In the genomic region with DNA sequence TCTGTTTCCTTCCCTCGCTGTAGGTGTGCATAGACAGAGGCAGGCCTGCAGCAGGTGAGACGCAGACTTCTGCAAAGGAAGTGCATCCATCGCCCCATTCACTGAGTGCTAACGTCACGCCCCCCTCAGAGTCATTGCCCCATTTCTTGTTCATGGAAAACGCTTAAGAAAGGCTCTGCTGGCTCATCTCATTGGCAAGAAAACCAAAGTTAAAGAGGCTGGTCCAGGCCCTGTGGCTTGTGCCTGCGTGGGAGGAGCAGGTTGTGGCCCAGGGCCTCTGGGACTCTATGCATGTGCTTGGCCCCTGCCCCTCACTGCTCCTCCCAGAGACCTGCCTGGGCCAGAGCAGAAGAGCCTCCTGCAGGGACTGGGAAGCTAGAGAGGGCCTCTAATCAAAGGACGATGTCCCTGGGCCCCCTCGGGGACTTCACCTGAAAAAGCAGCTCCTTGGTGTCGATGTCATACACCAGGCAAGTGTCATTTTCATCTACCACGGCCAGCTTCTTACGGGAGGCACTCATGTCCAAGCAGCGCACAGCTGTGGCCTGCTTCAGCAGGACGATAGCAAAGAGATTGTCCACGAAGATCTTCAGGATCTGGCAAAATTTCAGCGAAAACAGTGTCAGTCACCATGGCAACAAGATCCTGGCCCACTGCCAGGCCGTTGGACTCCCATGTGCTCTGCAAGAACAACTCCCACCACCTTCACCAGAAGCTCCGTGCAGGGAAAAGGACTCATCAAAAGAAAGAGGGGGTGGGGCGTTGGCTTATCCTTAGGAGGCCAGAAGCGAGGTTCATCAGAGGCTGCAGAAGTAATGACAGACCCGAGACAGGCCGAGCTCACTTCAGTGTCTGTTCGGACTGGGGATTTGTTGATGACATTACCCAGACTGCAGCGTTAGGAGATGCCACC, we compare ENCODE assay signal across 8 cellular contexts. TPM values are rescaled to one million over a fixed set of nuclear protein-coding genes. Genes with fewer than 3 reads are reported as not detected.
A peak's percentile ranks its signal among the peaks of the same experiment; 100 is the strongest.
DNase-seq lines count a peak whose midpoint lies in the region; ATAC-seq and TF ChIP-seq lines count a peak whose summit lies in the region.
"Not testable (repeated sequence)": the region's sequence is repeated elsewhere in the genome, so short reads cannot be mapped to it uniquely, and the experiment has no call there.

No MANE protein-coding gene starts in this region.

- H2AFZ ChIP-seq in fibroblast of lung (ENCODE audit: low read length), result not testable (repeated sequence)

- H3K79me2 ChIP-seq in fibroblast of lung (ENCODE audit: control insufficient read depth, insufficient read depth, low read length), result not testable (repeated sequence)

- not testable (repeated sequence) for H3K27me3 Mint-ChIP-seq in brain

- peak overlapping the region; percentile 76 to 97 (median 90) for H3K27ac Mint-ChIP-seq in brain

- not testable (repeated sequence) for TF ChIP-seq CTCF in brain (conservative IDR thresholded peaks at IDR 0.05); fibroblast of lung (conservative IDR thresholded peaks at IDR 0.05 in 1 of 2, IDR thresholded peaks at IDR 0.05 in 1 of 2; ENCODE audit: low read depth in 1 of 2, low read length in 2 of 2); omental fat pad (IDR thresholded peaks at IDR 0.05)

- H3K9me3 Mint-ChIP-seq in brain, result peaks cover 7 to 26% (median 15%) of the 10 kb centered on the region in 5 experiments

- not testable (repeated sequence) for H4K20me1 ChIP-seq in fibroblast of lung (ENCODE audit: control insufficient read depth, extremely low read depth, insufficient read depth, low read length)

- not testable (repeated sequence) for H3K4me2 ChIP-seq in fibroblast of lung (ENCODE audit: extremely low read depth, insufficient read depth, low read length)

- not testable (repeated sequence) for H3K36me3 ChIP-seq in fibroblast of lung (ENCODE audit: control insufficient read depth, insufficient read depth, low read length); aorta (ENCODE audit: control insufficient read depth in 1 of 2, insufficient read depth in 2 of 2, low read length in 1 of 2)

- H3K27ac ChIP-seq in fibroblast of lung (ENCODE audit: insufficient read depth, low read length); aorta (ENCODE audit: low read depth in 1 of 2, low read length in 2 of 2): not testable (repeated sequence)

- H3K4me3 Mint-ChIP-seq in brain, result peak overlapping the region in 4 of 5 experiments; percentile 21 to 46 (median 42)

- H3K9me3 ChIP-seq in fibroblast of lung (ENCODE audit: control insufficient read depth, insufficient read depth, low read depth, low read length); aorta (ENCODE audit: control insufficient read depth, low read length): not testable (repeated sequence)

- intact Hi-C loops in aorta (cut with DNase I), result not testable (repeated sequence)

- not testable (repeated sequence) for H3K27me3 ChIP-seq in fibroblast of lung (ENCODE audit: control insufficient read depth, insufficient read depth, low read length); aorta (ENCODE audit: control insufficient read depth in 1 of 2, insufficient read depth in 2 of 2, low read length in 1 of 2)

- DNase-seq in GF-D8 (lab: John Stamatoyannopoulos, UW), result peak; percentile 95
- DNase-seq in MV-4-11 (lab: John Stamatoyannopoulos, UW), result peak; percentile 89
- peak; percentile 90 for DNase-seq in SK-N-DZ (ENCODE audit: low spot score)
- DNase-seq in fibroblast of lung (ENCODE audit: low read depth in 2 of 2), result peak; percentile 14 to 39
- peak; percentile 22 for DNase-seq in iris pigment epithelial cell (ENCODE audit: low read depth)
- not testable (repeated sequence) for DNase-seq in omental fat pad (ENCODE audit: low spot score); aorta

- ATAC-seq in omental fat pad (ENCODE audit: low FRiP score), result peak; percentile 27
- ATAC-seq in aorta (ENCODE audit: low FRiP score), result peak; percentile 62

- 61 to 64% methylated on average over 19 to 21 of the region's 24 CpGs for WGBS in aorta, 2 donors

- H3K4me3 ChIP-seq in fibroblast of lung (replicated peaks in 1 of 4; ENCODE audit: control extremely low read depth in 1 of 4, insufficient read depth in 1 of 4, low read depth in 3 of 4, low read length in 4 of 4); aorta (ENCODE audit: low read length in 2 of 2): not testable (repeated sequence)

- H3K9ac ChIP-seq in fibroblast of lung (ENCODE audit: insufficient read depth, low read length), result not testable (repeated sequence)

- H3K36me3 Mint-ChIP-seq in brain, result peaks cover 19% of the 10 kb centered on the region

- H3K4me1 ChIP-seq in fibroblast of lung (ENCODE audit: control insufficient read depth, extremely low read depth, insufficient read depth, low read length); aorta (ENCODE audit: control insufficient read depth in 1 of 2, insufficient read depth in 2 of 2, low read length in 2 of 2): not testable (repeated sequence)

- peaks cover 35% of the 10 kb centered on the region for H3K4me1 Mint-ChIP-seq in brain

RNA-seq across cellular contexts. Expression of gene ACAD9, which starts 14.3 kb away (rescaled TPM):
- polyA plus RNA-seq in SK-N-DZ (2014; cell fraction: cytosol; rRNA removed), result 28.7 and 30.0 TPM in 2 replicates
- polyA plus RNA-seq in SK-N-DZ (2014; cell fraction: nucleus; rRNA removed), result 70.2 and 104 TPM in 2 replicates
- 39.9 TPM for polyA plus RNA-seq in brain (ENCODE audit: insufficient read depth, low read depth, low replicate concordance)
- 26.5 and 41.6 TPM in 2 replicates for total RNA-seq in fibroblast of lung
- 33.6 and 45.3 TPM in 2 replicates for polyA plus RNA-seq in fibroblast of lung
- 27.5 and 38.8 TPM in 2 replicates for polyA plus RNA-seq in fibroblast of lung (2012)
- polyA minus RNA-seq in fibroblast of lung (ENCODE audit: low replicate concordance), result 51.0 and 85.2 TPM in 2 replicates
- total RNA-seq in omental fat pad, result 10 to 100 TPM; 36.2 to 48.9 (median 46.8) TPM
- total RNA-seq in aorta, result 10 to 100 TPM; 30.7 to 52.8 TPM
- 10 to 100 TPM; 13.0 to 25.6 TPM for polyA plus RNA-seq in aorta
